ENCODE assay signal across 22 cellular contexts in genomic region chr6:145209312-145209711, GRCh38.
DNase-seq lines count a peak whose midpoint lies in the region; ATAC-seq, FAIRE-seq and TF ChIP-seq lines count a peak whose summit lies in the region.
"Had no signal": no experiment of that assay in that cellular context is flagged by ENCODE, and none has a peak within 500 bp of the region (broad histone marks: within the 10 kb centered on the region; RNA-seq: fewer than 3 reads in every experiment).

No MANE protein-coding gene starts in this region.

- no peaks in the 10 kb centered on the region for H3K27me3 Mint-ChIP-seq in nephron (ENCODE audit: low read depth)

- POLR2A ChIA-PET in HepG2 (lab: Yijun Ruan, JAX) = no interaction called here

- no peak overlapping the region for H3K4me3 Mint-ChIP-seq in nephron

- H3K36me3 ChIP-seq in HepG2 (replicated peaks in 1 of 2; ENCODE audit: control insufficient read depth in 1 of 2, insufficient read depth in 2 of 2, low read length in 2 of 2) (no peaks in the 10 kb centered on the region), right lobe of liver (no peaks in the 10 kb centered on the region), brain microvascular endothelial cell (replicated peaks) (no peaks in the 10 kb centered on the region)
- H3K36me3 ChIP-seq: BE2C, MG63 had no signal

- no TSS peak for BruUV-seq in HepG2 (replicated peaks; lab: Mats Ljungman, UMichigan)

- H3K27ac ChIP-seq in HepG2 (ENCODE audit: extremely low read length, insufficient read depth, low read length) (no peak overlapping the region), right lobe of liver (no peak overlapping the region), brain microvascular endothelial cell (no peak overlapping the region)
- H3K27ac ChIP-seq: PC-9 had no signal

- H3K36me3 Mint-ChIP-seq in nephron (ENCODE audit: low read depth) = no peaks in the 10 kb centered on the region

- no peaks in the 10 kb centered on the region for H3K79me2 ChIP-seq in HepG2 (ENCODE audit: insufficient read depth, low read length)

- no peaks in the 10 kb centered on the region for H3K4me1 ChIP-seq in HepG2 (ENCODE audit: insufficient read depth, low read length)
- H3K4me1 ChIP-seq in right lobe of liver = peaks cover 0 to 3% (median 0%) of the 10 kb centered on the region in 4 donors

- TF ChIP-seq RAD21 in HepG2 (CRISPR knock-in tag; IDR thresholded peaks at IDR 0.05) = no peak

- intact Hi-C loops in HepG2 (cut with micrococcal nuclease; ENCODE audit: unreplicated experiment) = no loop called here
- intact Hi-C loops in right lobe of liver (cut with DNase I) = no loop called here

- H3K4me3 ChIP-seq in HepG2 (replicated peaks in 1 of 3; ENCODE audit: insufficient read depth in 1 of 3, low read depth in 2 of 3, low read length in 3 of 3) (no peak overlapping the region), right lobe of liver (no peak overlapping the region), brain microvascular endothelial cell (ENCODE audit: low read depth, low read length) (no peak overlapping the region)
- H3K4me3 ChIP-seq: MG63, PC-9 had no signal

- 30% methylated on average over 2 of the region's 2 CpGs for WGBS in HepG2 (ENCODE audit: low lambda C conversion rate)
- WGBS in right lobe of liver (ENCODE audit: insufficient coverage, low coverage, low lambda C conversion rate, missing lambda C conversion rate) = 85% methylated on average over 2 of the region's 2 CpGs

- H3K9ac ChIP-seq in HepG2 (ENCODE audit: insufficient read depth, low read depth, low read length) = no peak overlapping the region
- H3K9ac ChIP-seq: SK-N-SH had no signal

- H2AFZ ChIP-seq in HepG2 (ENCODE audit: low read length) = no peak overlapping the region
- H2AFZ ChIP-seq: PC-9 had no signal

- CTCF ChIA-PET in HepG2 (lab: Yijun Ruan, JAX; ENCODE audit: low intra/inter-chr PET ratio, low total read pairs) = no interaction called here

- no peak for ATAC-seq in HepG2
- no peak for ATAC-seq in right lobe of liver
- ATAC-seq in GM21737 (IDR thresholded peaks at IDR 0.05; ENCODE audit: unreplicated experiment) = no peak
- no peak for ATAC-seq in GM21381 (IDR thresholded peaks at IDR 0.05; ENCODE audit: unreplicated experiment)

- no peaks in the 10 kb centered on the region for H3K9me3 Mint-ChIP-seq in nephron

- in situ Hi-C loops in HepG2 (cut with HindIII; ENCODE audit: extremely low pct_ligation_motif_present, low pct_unique_long_range_greater_than_20kb) = loop anchor here (25.0 kb wide), 1 partner anchor 1097 kb away; no protein-coding TSS in a partner anchor
- in situ Hi-C loops in brain microvascular endothelial cell (cut with HindIII; ENCODE audit: low pct_ligation_motif_present, low sequenced_read_pairs) = no loop called here

- TF ChIP-seq EP300 in HepG2 (IDR thresholded peaks at IDR 0.05; ENCODE audit: low read depth in 2 of 2, low read length in 2 of 2) (no peak), HepG2 (CRISPR knock-in tag; IDR thresholded peaks at IDR 0.05; ENCODE audit: borderline replicate concordance) (no peak)

- H3K27me3 ChIP-seq in HepG2 (ENCODE audit: control insufficient read depth in 1 of 2, insufficient read depth in 2 of 2, low read length in 2 of 2) (peaks cover 0 to 8% of the 10 kb centered on the region in 2 experiments; a peak in 1 of 5 replicates), right lobe of liver (no peaks in the 10 kb centered on the region), brain microvascular endothelial cell (replicated peaks) (no peaks in the 10 kb centered on the region)
- H3K27me3 ChIP-seq: BE2C, MG63 had no signal

- no peaks in the 10 kb centered on the region for H3K9me3 ChIP-seq in HepG2 (ENCODE audit: low read length)
- H3K9me3 ChIP-seq in right lobe of liver = no peaks in the 10 kb centered on the region
- H3K9me3 ChIP-seq: BE2C, MG63, SK-N-SH had no signal

- H3K4me1 Mint-ChIP-seq in nephron = peaks cover 16% of the 10 kb centered on the region

- TF ChIP-seq CTCF in HepG2 (CRISPR knock-in tag; IDR thresholded peaks at IDR 0.05) (no peak), right lobe of liver (IDR thresholded peaks at IDR 0.05) (no peak), brain microvascular endothelial cell (IDR thresholded peaks at IDR 0.05; ENCODE audit: low read depth, low read length, missing control alignments) (no peak), nephron (IDR thresholded peaks at IDR 0.05; ENCODE audit: unreplicated experiment in 3 of 3) (no peak)

- H3K27ac Mint-ChIP-seq in nephron = peak overlapping the region; percentile 86 to 95 (median 91)

- DNase-seq in HepG2 (ENCODE audit: low spot score) (no peak), right lobe of liver (no peak), brain microvascular endothelial cell (peak; percentile 2), dedifferentiated amniotic fluid mesenchymal stem cell (ENCODE audit: extremely low spot score) (no peak), AG08396 (ENCODE audit: low spot score) (no peak)
- DNase-seq: BE2C, DMS53, MG63, NCI-H1417 treated with DMSO at 0.1 percent for 48 hours, NCI-H187 treated with DMSO at 0.1 percent for 48 hours, NCI-H2107, NCI-H226, NCI-H510A treated with DMSO at 0.1 percent for 48 hours, NCI-H748 treated with DMSO at 0.1 percent for 48 hours, PC-9, RPMI8226, SIG-M5, SK-N-SH had no signal

- H3K4me2 ChIP-seq in HepG2 (ENCODE audit: low read depth, low read length) = no peak overlapping the region
- H3K4me2 ChIP-seq: PC-9, SK-N-SH had no signal

- H4K20me1 ChIP-seq in HepG2 (ENCODE audit: insufficient read depth, low read length) = no peaks in the 10 kb centered on the region

- FAIRE-seq in HepG2 (lab: Jason Lieb, UNC) = no peak
- FAIRE-seq: D721Med had no signal

- no peak for TF ChIP-seq POLR2A in HepG2 (IDR thresholded peaks at IDR 0.05; ENCODE audit: insufficient read depth in 1 of 2, low read depth in 2 of 2, low read length in 2 of 2)
- no peak for TF ChIP-seq POLR2A in right lobe of liver (IDR thresholded peaks at IDR 0.05)

TF ChIP-seq in HepG2, 621 proteins besides CTCF, POLR2A, EP300 and RAD21:
- TF ChIP-seq ATF7 (IDR thresholded peaks at IDR 0.05) (peak; percentile 76), ATF7 (CRISPR knock-in tag; IDR thresholded peaks at IDR 0.05) (no peak)
- TF ChIP-seq, protein P1, sequence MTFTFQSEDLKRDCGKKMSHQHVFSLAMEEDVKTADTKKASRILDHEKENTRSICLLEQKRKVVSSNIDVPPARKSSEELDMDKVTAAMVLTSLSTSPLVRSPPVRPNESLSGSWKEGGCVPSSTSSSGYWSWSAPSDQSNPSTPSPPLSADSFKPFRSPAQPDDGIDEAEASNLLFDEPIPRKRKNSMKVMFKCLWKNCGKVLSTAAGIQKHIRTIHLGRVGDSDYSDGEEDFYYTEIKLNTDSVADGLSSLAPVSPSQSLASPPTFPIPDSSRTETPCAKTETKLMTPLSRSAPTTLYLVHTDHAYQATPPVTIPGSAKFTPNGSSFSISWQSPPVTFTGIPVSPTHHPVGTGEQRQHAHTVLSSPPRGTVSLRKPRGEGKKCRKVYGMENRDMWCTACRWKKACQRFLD (CRISPR knock-in tag; IDR thresholded peaks at IDR 0.05; ENCODE audit: borderline replicate concordance) = no peak
